24 cellular contexts compared by ENCODE assay signal in the genomic region with DNA sequence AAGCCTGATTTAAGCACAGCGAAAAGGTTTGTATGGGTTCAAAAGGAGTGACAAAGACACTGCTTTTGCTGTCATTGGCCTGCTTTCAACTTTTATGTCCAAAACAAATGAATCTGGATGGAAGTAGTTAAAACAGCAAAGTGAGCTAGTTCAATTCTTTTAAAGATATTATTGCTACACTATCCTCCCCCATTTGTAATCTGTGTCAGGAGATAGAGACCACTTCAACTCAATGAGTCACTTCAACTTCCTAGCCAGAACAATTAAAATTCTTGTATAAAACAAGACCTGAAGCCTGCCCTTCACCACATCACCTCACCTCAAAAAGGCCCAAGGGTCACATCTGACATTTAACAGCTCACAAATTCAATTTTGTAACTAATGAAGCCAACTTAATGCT.
DNase-seq lines count a peak whose midpoint lies in the region; ATAC-seq and TF ChIP-seq lines count a peak whose summit lies in the region.
"Had no signal": no experiment of that assay in that cellular context is flagged by ENCODE, and none has a peak within 500 bp of the region (broad histone marks: within the 10 kb centered on the region; RNA-seq: fewer than 3 reads in every experiment).

No MANE protein-coding gene starts in this region.

- H2AFZ ChIP-seq in osteoblast (ENCODE audit: low read length), result no peak overlapping the region

- no peaks in the 10 kb centered on the region for H4K20me1 ChIP-seq in osteoblast (ENCODE audit: insufficient read depth, low read length)

- H3K27me3 ChIP-seq in osteoblast (ENCODE audit: insufficient read depth, low read length), result no peaks in the 10 kb centered on the region
- H3K27me3 ChIP-seq: brain microvascular endothelial cell, suprapubic skin, uterus had no signal

- peak overlapping the region; percentile 7 for H3K4me2 ChIP-seq in osteoblast (ENCODE audit: insufficient read depth, low read length)

- ATAC-seq in T-helper 17 cell, result no peak
- ATAC-seq: stimulated activated memory B cell treated with anti-CD40 and anti-IgM and Interleukin-4, amounts not matched to agents 10 μg/mL and 1 μg/mL and 100 μg/mL, for 72 hours had no signal

- H3K4me3 Mint-ChIP-seq in T-helper 17 cell, result no peak overlapping the region
- H3K4me3 Mint-ChIP-seq: activated B cell treated with CpG ODN at 0.5 μM for 24 hours; activated CD4-positive, alpha-beta memory T cell treated with anti-CD3 and anti-CD28 coated beads for 36 hours; neural crest cell; stimulated activated memory B cell treated with anti-CD40 and anti-IgM and Interleukin-4, amounts not matched to agents 10 μg/mL and 1 μg/mL and 100 μg/mL, for 72 hours had no signal

- no peaks in the 10 kb centered on the region for H3K4me1 Mint-ChIP-seq in T-helper 17 cell
- H3K4me1 Mint-ChIP-seq: activated B cell treated with CpG ODN at 0.5 μM for 24 hours; neural crest cell; stimulated activated memory B cell treated with anti-CD40 and anti-IgM and Interleukin-4, amounts not matched to agents 10 μg/mL and 1 μg/mL and 100 μg/mL, for 72 hours had no signal

- H3K9me3 ChIP-seq in osteoblast (ENCODE audit: low read depth, low read length) (no peaks in the 10 kb centered on the region), T-helper 17 cell (ENCODE audit: control insufficient read depth, low read length, poor library complexity, severe bottlenecking) (no peaks in the 10 kb centered on the region)
- H3K9me3 ChIP-seq: heart left ventricle, suprapubic skin, uterus had no signal

- DNase-seq in HCEC 1CT (peak; percentile 9), NCI-H226 (peak; percentile 26), cardiac fibroblast (ENCODE audit: low read depth in 2 of 2) (peak; percentile 37), osteoblast (ENCODE audit: insufficient read length, low spot score, missing footprints) (no peak), T-helper 17 cell (no peak)
- no peak for DNase-seq in activated CD4-positive, CD25-positive, alpha-beta regulatory T cell (lab: John Stamatoyannopoulos, UW)
- DNase-seq in stimulated activated CD4-positive, alpha-beta T cell treated with anti-CD3 and anti-CD28 coated beads, Interleukin-4, amount 100 ng/mL, for 24 hours, result no peak
- DNase-seq: activated B cell treated with CpG ODN at 0.5 μM for 24 hours; activated CD4-positive, alpha-beta memory T cell treated with anti-CD3 and anti-CD28 coated beads for 36 hours; activated effector memory CD4-positive, alpha-beta T cell treated with Interleukin-2 at 50 U/mL for 16 hours; brain microvascular endothelial cell; heart left ventricle; NCI-H1694; NCI-H2227 treated with DMSO at 0.1 percent for 48 hours; NCI-H774; SHP77; small intestine; stimulated activated CD4-positive, alpha-beta T cell treated with anti-CD3 and anti-CD28 coated beads, Interleukin-2, amount 100 ng/mL, for 24 hours; T-helper 2 cell; uterus had no signal

- no peaks in the 10 kb centered on the region for H3K36me3 Mint-ChIP-seq in T-helper 17 cell (ENCODE audit: low read depth)
- H3K36me3 Mint-ChIP-seq: activated CD4-positive, alpha-beta memory T cell treated with anti-CD3 and anti-CD28 coated beads for 36 hours; stimulated activated memory B cell treated with anti-CD40 and anti-IgM and Interleukin-4, amounts not matched to agents 10 μg/mL and 1 μg/mL and 100 μg/mL, for 72 hours had no signal

- TF ChIP-seq CTCF in cardiac fibroblast (IDR thresholded peaks at IDR 0.05; ENCODE audit: low read depth, low read length), result no peak
- no peak for TF ChIP-seq CTCF in osteoblast (IDR thresholded peaks at IDR 0.05; ENCODE audit: extremely low read depth, low read depth, low read length)

- H3K27ac Mint-ChIP-seq in T-helper 17 cell, result no peak overlapping the region
- H3K27ac Mint-ChIP-seq: activated B cell treated with CpG ODN at 0.5 μM for 24 hours; activated CD4-positive, alpha-beta memory T cell treated with anti-CD3 and anti-CD28 coated beads for 36 hours; progenitor cell of endocrine pancreas; stimulated activated memory B cell treated with anti-CD40 and anti-IgM and Interleukin-4, amounts not matched to agents 10 μg/mL and 1 μg/mL and 100 μg/mL, for 72 hours had no signal

- no peaks in the 10 kb centered on the region for H3K79me2 ChIP-seq in osteoblast (ENCODE audit: insufficient read depth, low read length)

- H3K4me3 ChIP-seq in cardiac fibroblast (replicated peaks in 1 of 2; ENCODE audit: low read depth in 2 of 2, low read length in 2 of 2), result no peak overlapping the region
- no peak overlapping the region for H3K4me3 ChIP-seq in osteoblast (ENCODE audit: insufficient read depth, low read length)
- H3K4me3 ChIP-seq: heart left ventricle, suprapubic skin, uterus had no signal

- H3K4me1 ChIP-seq in osteoblast (ENCODE audit: insufficient read depth, low read length), result peaks cover 37% of the 10 kb centered on the region
- H3K4me1 ChIP-seq: uterus had no signal

- peak overlapping the region; percentile 4 for H3K27ac ChIP-seq in osteoblast (ENCODE audit: low read depth, low read length)
- H3K27ac ChIP-seq: brain microvascular endothelial cell, heart left ventricle, suprapubic skin had no signal

- H3K36me3 ChIP-seq in osteoblast (ENCODE audit: insufficient read depth, low read length), result no peaks in the 10 kb centered on the region
- H3K36me3 ChIP-seq: brain microvascular endothelial cell, heart left ventricle, suprapubic skin, uterus had no signal

- H3K27me3 Mint-ChIP-seq in T-helper 17 cell, result no peaks in the 10 kb centered on the region
- H3K27me3 Mint-ChIP-seq: activated B cell treated with CpG ODN at 0.5 μM for 24 hours; activated CD4-positive, alpha-beta memory T cell treated with anti-CD3 and anti-CD28 coated beads for 36 hours; progenitor cell of endocrine pancreas had no signal

Comparison
In these comparisons a context has a peak if more than half of its experiments do, and no peak if none do; other contexts are left out.
1. DNase-seq: peak in HCEC 1CT (single experiment), NCI-H226 (single experiment) and cardiac fibroblast (2 of 2); none in osteoblast (single experiment), T-helper 17 cell (0 of 3), activated CD4-positive, CD25-positive, alpha-beta regulatory T cell (0 of 4) and stimulated activated CD4-positive, alpha-beta T cell treated with anti-CD3 and anti-CD28 coated beads, Interleukin-4, amount 100 ng/mL, for 24 hours (single experiment).